ENCODE assay signal across 2 cellular contexts in the genomic region with DNA sequence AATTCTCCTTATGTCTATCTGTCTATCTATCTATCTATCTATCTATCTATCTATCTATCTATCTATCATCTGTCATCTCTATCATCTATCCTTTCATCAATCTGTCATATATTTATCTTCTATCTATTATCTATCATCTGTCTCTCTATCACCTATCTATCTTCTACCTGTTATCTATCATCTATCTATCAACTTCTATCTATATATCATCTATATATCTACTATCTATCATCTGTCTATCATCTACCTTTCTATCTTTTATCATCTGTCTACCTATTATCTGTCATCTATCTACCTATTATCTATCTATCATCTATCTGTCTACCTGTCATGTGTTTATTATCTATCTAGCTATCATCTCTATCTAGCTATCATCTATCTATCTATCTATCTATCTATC.
TF ChIP-seq lines count a peak whose summit lies in the region.

No MANE protein-coding gene starts in this region.

TF ChIP-seq in K562, 482 proteins besides CTCF, POLR2A, EP300 and RAD21 (continued from another document):
- TF ChIP-seq, protein P1, sequence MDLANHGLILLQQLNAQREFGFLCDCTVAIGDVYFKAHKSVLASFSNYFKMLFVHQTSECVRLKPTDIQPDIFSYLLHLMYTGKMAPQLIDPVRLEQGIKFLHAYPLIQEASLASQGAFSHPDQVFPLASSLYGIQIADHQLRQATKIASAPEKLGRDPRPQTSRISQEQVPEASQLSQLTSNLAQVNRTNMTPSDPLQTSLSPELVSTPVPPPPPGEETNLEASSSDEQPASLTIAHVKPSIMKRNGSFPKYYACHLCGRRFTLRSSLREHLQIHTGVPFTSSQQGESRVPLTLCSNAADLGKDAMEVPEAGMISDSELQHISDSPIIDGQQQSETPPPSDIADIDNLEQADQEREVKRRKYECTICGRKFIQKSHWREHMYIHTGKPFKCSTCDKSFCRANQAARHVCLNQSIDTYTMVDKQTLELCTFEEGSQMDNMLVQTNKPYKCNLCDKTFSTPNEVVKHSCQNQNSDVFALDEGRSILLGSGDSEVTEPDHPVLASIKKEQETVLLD (IDR thresholded peaks at IDR 0.05): peak; percentile 74
- peak; percentile 14 for TF ChIP-seq TAF9B (IDR thresholded peaks at IDR 0.05; ENCODE audit: partially characterized antibody)
- TF ChIP-seq SAFB2 (IDR thresholded peaks at IDR 0.05; ENCODE audit: borderline replicate concordance, low read depth, low read length, severe bottlenecking): no peak
- TF ChIP-seq DACH1 (IDR thresholded peaks at IDR 0.05; ENCODE audit: partially characterized antibody): peak; percentile 82
- no peak for TF ChIP-seq ZNF778 (CRISPR knock-in tag; IDR thresholded peaks at IDR 0.05)
- peak; percentile 49; the same call in 1 of the 2 replicates for TF ChIP-seq ZEB2 (IDR thresholded peaks at IDR 0.05)
- TF ChIP-seq, protein P2, sequence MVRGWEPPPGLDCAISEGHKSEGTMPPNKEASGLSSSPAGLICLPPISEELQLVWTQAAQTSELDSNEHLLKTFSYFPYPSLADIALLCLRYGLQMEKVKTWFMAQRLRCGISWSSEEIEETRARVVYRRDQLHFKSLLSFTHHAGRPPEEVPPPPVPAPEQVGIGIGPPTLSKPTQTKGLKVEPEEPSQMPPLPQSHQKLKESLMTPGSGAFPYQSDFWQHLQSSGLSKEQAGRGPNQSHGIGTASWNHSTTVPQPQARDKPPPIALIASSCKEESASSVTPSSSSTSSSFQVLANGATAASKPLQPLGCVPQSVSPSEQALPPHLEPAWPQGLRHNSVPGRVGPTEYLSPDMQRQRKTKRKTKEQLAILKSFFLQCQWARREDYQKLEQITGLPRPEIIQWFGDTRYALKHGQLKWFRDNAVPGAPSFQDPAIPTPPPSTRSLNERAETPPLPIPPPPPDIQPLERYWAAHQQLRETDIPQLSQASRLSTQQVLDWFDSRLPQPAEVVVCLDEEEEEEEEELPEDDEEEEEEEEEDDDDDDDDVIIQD (CRISPR knock-in tag; IDR thresholded peaks at IDR 0.05): no peak

TF ChIP-seq in GM23338, 12 proteins besides CTCF, POLR2A, EP300 and RAD21 (continued from another document):
- TF ChIP-seq, protein P3, sequence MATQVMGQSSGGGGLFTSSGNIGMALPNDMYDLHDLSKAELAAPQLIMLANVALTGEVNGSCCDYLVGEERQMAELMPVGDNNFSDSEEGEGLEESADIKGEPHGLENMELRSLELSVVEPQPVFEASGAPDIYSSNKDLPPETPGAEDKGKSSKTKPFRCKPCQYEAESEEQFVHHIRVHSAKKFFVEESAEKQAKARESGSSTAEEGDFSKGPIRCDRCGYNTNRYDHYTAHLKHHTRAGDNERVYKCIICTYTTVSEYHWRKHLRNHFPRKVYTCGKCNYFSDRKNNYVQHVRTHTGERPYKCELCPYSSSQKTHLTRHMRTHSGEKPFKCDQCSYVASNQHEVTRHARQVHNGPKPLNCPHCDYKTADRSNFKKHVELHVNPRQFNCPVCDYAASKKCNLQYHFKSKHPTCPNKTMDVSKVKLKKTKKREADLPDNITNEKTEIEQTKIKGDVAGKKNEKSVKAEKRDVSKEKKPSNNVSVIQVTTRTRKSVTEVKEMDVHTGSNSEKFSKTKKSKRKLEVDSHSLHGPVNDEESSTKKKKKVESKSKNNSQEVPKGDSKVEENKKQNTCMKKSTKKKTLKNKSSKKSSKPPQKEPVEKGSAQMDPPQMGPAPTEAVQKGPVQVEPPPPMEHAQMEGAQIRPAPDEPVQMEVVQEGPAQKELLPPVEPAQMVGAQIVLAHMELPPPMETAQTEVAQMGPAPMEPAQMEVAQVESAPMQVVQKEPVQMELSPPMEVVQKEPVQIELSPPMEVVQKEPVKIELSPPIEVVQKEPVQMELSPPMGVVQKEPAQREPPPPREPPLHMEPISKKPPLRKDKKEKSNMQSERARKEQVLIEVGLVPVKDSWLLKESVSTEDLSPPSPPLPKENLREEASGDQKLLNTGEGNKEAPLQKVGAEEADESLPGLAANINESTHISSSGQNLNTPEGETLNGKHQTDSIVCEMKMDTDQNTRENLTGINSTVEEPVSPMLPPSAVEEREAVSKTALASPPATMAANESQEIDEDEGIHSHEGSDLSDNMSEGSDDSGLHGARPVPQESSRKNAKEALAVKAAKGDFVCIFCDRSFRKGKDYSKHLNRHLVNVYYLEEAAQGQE (IDR thresholded peaks at IDR 0.05; ENCODE audit: unreplicated experiment): no peak
